Comparison of ENCODE assay signal across 2 cellular contexts in genomic region chr7:33701927-33702326, GRCh38.
TF ChIP-seq lines count a peak whose summit lies in the region.

No MANE protein-coding gene starts in this region.

TF ChIP-seq in HepG2, 621 proteins besides CTCF, POLR2A, EP300 and RAD21 (continued from another document):
- TF ChIP-seq ZBTB10 (CRISPR knock-in tag; IDR thresholded peaks at IDR 0.05; ENCODE audit: borderline replicate concordance): no peak
- TF ChIP-seq CEBPB (IDR thresholded peaks at IDR 0.05; ENCODE audit: borderline replicate concordance, low read depth, low read length): peak; percentile 50; the same call in 1 of the 2 replicates
- peak; percentile 49 for TF ChIP-seq CEBPG (CRISPR knock-in tag; IDR thresholded peaks at IDR 0.05)

TF ChIP-seq in neural cell, 6 proteins besides CTCF, POLR2A, EP300 and RAD21 (continued from another document):
- no peak for TF ChIP-seq REST (IDR thresholded peaks at IDR 0.05; ENCODE audit: borderline replicate concordance)
